ENCODE assay signal across 24 cellular contexts in the genomic region with DNA sequence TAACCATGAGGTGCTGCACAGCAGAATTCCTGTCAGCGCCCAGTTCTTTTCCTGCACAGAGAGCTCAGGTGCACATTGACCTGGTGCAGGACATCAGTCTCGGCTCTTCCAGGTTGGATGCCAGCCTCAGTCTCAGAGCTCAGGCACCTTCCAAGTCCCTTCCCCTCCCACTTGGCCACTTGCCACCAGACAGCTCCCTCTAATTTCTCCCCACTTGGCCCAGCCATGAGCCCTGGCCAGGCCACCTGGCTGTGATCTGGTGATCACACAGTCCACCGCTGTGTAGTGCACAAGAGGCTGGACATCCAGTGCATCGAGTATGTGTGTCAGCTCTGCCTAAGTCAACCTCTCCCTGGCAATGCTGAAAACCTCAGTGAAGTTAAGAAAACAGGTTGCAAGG.
"Had no signal": no experiment of that assay in that cellular context is flagged by ENCODE, and none has a peak within 500 bp of the region (broad histone marks: within the 10 kb centered on the region; RNA-seq: fewer than 3 reads in every experiment).

No MANE protein-coding gene starts in this region.

- DNase-seq: activated CD4-positive, alpha-beta T cell treated with anti-CD3 and anti-CD28 coated beads, Interleukin-2, amount 10 ng/mL, durations not matched to agents 24 days and 14 days; activated CD4-positive, alpha-beta T cell treated with anti-CD3 and anti-CD28 coated beads, Interleukin-2, amount 50 U/mL, for 4 hours; activated CD8-positive, alpha-beta T cell treated with anti-CD3 and anti-CD28 coated beads for 36 hours; activated effector memory CD4-positive, alpha-beta T cell treated with anti-CD3 and anti-CD28 coated beads, Interleukin-2, amount 50 U/mL, for 16 hours; activated naive CD4-positive, alpha-beta T cell; activated naive CD4-positive, alpha-beta T cell treated with anti-CD3 and anti-CD28 coated beads, Interleukin-2, amount 50 U/mL, for 16 hours; activated naive CD8-positive, alpha-beta T cell treated with anti-CD3 and anti-CD28 coated beads for 36 hours; activated T-cell treated with anti-CD3 and anti-CD28 coated beads, Interleukin-2, amount 50 U/mL, for 1 hour; activated T-cell treated with anti-CD3 and anti-CD28 coated beads, Interleukin-2, amount 50 U/mL, for 72 hours; amniotic stem cell; aorta; brain microvascular endothelial cell; central memory CD4-positive, alpha-beta T cell; NCI-H1436 treated with DMSO at 0.1 percent for 48 hours; NCI-H1694 treated with DMSO at 0.1 percent for 48 hours; NCI-H2029; NCI-H2107; NCI-H2171; NCI-H226; NCI-H446 treated with DMSO at 0.1 percent for 48 hours; NCI-H524; PC-9; Right ventricle myocardium superior had no signal

- H3K4me3 ChIP-seq: PC-9, SK-N-MC had no signal

- H3K27ac ChIP-seq: brain microvascular endothelial cell, PC-9, SK-N-MC had no signal

- H3K36me3 ChIP-seq: brain microvascular endothelial cell had no signal

- H3K27me3 ChIP-seq: brain microvascular endothelial cell had no signal
